16 cellular contexts compared by ENCODE assay signal in genomic region chr10:124138195-124138882, GRCh38. TPM values are rescaled to one million over a fixed set of nuclear protein-coding genes. Genes with fewer than 3 reads are reported as not detected.
DNase-seq lines count a peak whose midpoint lies in the region; ATAC-seq and TF ChIP-seq lines count a peak whose summit lies in the region.
"Had no signal": no experiment of that assay in that cellular context is flagged by ENCODE, and none has a peak within 500 bp of the region (broad histone marks: within the 10 kb centered on the region; RNA-seq: fewer than 3 reads in every experiment).

No MANE protein-coding gene starts in this region.

- TF ChIP-seq CTCF in psoas muscle (IDR thresholded peaks at IDR 0.05) = no peak

- H3K36me3 ChIP-seq in psoas muscle (ENCODE audit: insufficient read depth in 1 of 2, low read depth in 1 of 2) = no peaks in the 10 kb centered on the region

- WGBS in right cardiac atrium = 62% methylated on average over 3 of the region's 3 CpGs
- 44 to 55% (median 49%) methylated on average over 3 of the region's 3 CpGs for WGBS in psoas muscle, 3 donors

- H3K4me1 ChIP-seq in right cardiac atrium (ENCODE audit: control insufficient read depth, insufficient read depth, low read length) (no peaks in the 10 kb centered on the region), psoas muscle (peaks cover 8% of the 10 kb centered on the region)

- no peak overlapping the region for H3K27ac ChIP-seq in right cardiac atrium (ENCODE audit: low read length)
- H3K27ac ChIP-seq in psoas muscle = peak overlapping the region; percentile 42
- H3K27ac ChIP-seq: KMS-11 had no signal

- intact Hi-C loops in right cardiac atrium (cut with DNase I) (no loop called here), psoas muscle (cut with DNase I) (no loop called here)

- H3K9me3 ChIP-seq in right cardiac atrium (ENCODE audit: control insufficient read depth, low read length) (no peaks in the 10 kb centered on the region), psoas muscle (peaks cover 5% of the 10 kb centered on the region)

- H3K4me3 ChIP-seq in right cardiac atrium (ENCODE audit: low read length) = no peak overlapping the region
- no peak overlapping the region for H3K4me3 ChIP-seq in psoas muscle
- H3K4me3 ChIP-seq: coronary artery, GM12878 had no signal

- ATAC-seq in right cardiac atrium (peak; percentile 88 to 90), psoas muscle (peak; percentile 62 to 90 (median 82)), GM21723 (IDR thresholded peaks at IDR 0.05; ENCODE audit: unreplicated experiment) (no peak), GM19035 (IDR thresholded peaks at IDR 0.05; ENCODE audit: unreplicated experiment) (no peak)
- ATAC-seq: GM12878 had no signal

- H3K27me3 ChIP-seq in right cardiac atrium (ENCODE audit: control insufficient read depth, insufficient read depth) (no peaks in the 10 kb centered on the region), psoas muscle (ENCODE audit: insufficient read depth in 3 of 3, low read length in 2 of 3) (no peaks in the 10 kb centered on the region)

- peak; percentile 77 for DNase-seq in Ammon's horn (ENCODE audit: low spot score)
- DNase-seq in astrocyte of the hippocampus (ENCODE audit: low read depth, low spot score) = peak; percentile 91
- peak in 1 of 3 donors; percentile 51 for DNase-seq in right cardiac atrium
- peak in 1 of 2 donors; percentile 48 for DNase-seq in psoas muscle
- DNase-seq in glomerular visceral epithelial cell (ENCODE audit: extremely low spot score) = no peak
- DNase-seq in NCI-H146 treated with DMSO at 0.1 percent for 48 hours (lab: John Stamatoyannopoulos, UW; ENCODE audit: unreplicated experiment) = no peak
- DNase-seq: activated CD8-positive, alpha-beta memory T cell treated with anti-CD3 and anti-CD28 coated beads for 24 hours; activated gamma-delta T cell; DMS79 treated with DMSO at 0.1 percent for 48 hours; NCI-H2029; SHP77 had no signal

RNA-seq across cellular contexts. Expression of gene CHST15, which starts 44.9 kb away (rescaled TPM):
- total RNA-seq in right cardiac atrium (10 to 100 TPM in 1 of 4 donors, 1 to 10 TPM in 3; 5.0 to 11.9 (median 8.7) TPM), psoas muscle (10 to 100 TPM in 2 of 4 donors, 1 to 10 TPM in 2; 3.6 to 39.2 (median 12.1) TPM)
- polyA plus RNA-seq in right cardiac atrium (2.2 TPM), psoas muscle (10 to 100 TPM in 2 of 3 donors, 1 to 10 TPM in 1; 7.2 to 15.6 (median 10.4) TPM)

Comparison
In these comparisons a context has a peak if more than half of its experiments do, and no peak if none do; other contexts are left out.
1. DNase-seq: peak in Ammon's horn (single experiment) and astrocyte of the hippocampus (single experiment); none in glomerular visceral epithelial cell (single experiment) and NCI-H146 treated with DMSO at 0.1 percent for 48 hours (single experiment).
2. ATAC-seq: peak in right cardiac atrium (2 of 2) and psoas muscle (4 of 4); none in GM21723 (single experiment) and GM19035 (single experiment).